ENCODE assay signal across 10 cellular contexts in genomic region chr10:62050627-62050924, GRCh38.
DNase-seq lines count a peak whose midpoint lies in the region; ATAC-seq and TF ChIP-seq lines count a peak whose summit lies in the region.
"Had no signal": no experiment of that assay in that cellular context is flagged by ENCODE, and none has a peak within 500 bp of the region (broad histone marks: within the 10 kb centered on the region; RNA-seq: fewer than 3 reads in every experiment).

No MANE protein-coding gene starts in this region.

- intact Hi-C loops in left ventricle myocardium inferior (cut with micrococcal nuclease) (no loop called here), Right ventricle myocardium inferior (cut with DNase I) (no loop called here), vagina (cut with DNase I) (no loop called here), head of caudate nucleus (cut with DNase I) (no loop called here)

- peak overlapping the region; percentile 68 for H3K4me3 ChIP-seq in left ventricle myocardium inferior
- peak overlapping the region; percentile 69 to 77 for H3K4me3 ChIP-seq in muscle layer of duodenum (ENCODE audit: low read depth in 1 of 2, low read length in 2 of 2)
- H3K4me3 ChIP-seq in vagina = peak overlapping the region; percentile 61 to 63

- H3K9me3 ChIP-seq in left ventricle myocardium inferior (replicated peaks) (no peaks in the 10 kb centered on the region), muscle layer of duodenum (ENCODE audit: control insufficient read depth in 1 of 2, low read length in 2 of 2) (no peaks in the 10 kb centered on the region), vagina (no peaks in the 10 kb centered on the region)

- no peak for TF ChIP-seq POLR2A in vagina (IDR thresholded peaks at IDR 0.05)

- H3K27me3 ChIP-seq in left ventricle myocardium inferior (ENCODE audit: low read depth) (no peaks in the 10 kb centered on the region), muscle layer of duodenum (ENCODE audit: low read depth, low read length) (no peaks in the 10 kb centered on the region), vagina (no peaks in the 10 kb centered on the region)

- H3K4me1 ChIP-seq in left ventricle myocardium inferior (peaks cover 95% of the 10 kb centered on the region), muscle layer of duodenum (ENCODE audit: control insufficient read depth in 1 of 2, insufficient read depth in 2 of 2, low read length in 2 of 2) (peaks cover 34 to 37% of the 10 kb centered on the region in 2 donors), vagina (peaks cover 77% of the 10 kb centered on the region)

- DNase-seq in left ventricle myocardium inferior = no peak
- DNase-seq in Right ventricle myocardium inferior (ENCODE audit: missing footprints) = no peak
- DNase-seq in caudate nucleus (lab: John Stamatoyannopoulos, UW) = no peak
- no peak for DNase-seq in vagina (ENCODE audit: extremely low spot score in 2 of 2)
- DNase-seq in head of caudate nucleus = no peak
- DNase-seq in activated CD4-positive, CD25-positive, alpha-beta regulatory T cell (lab: John Stamatoyannopoulos, UW) = no peak
- DNase-seq: DMS 273 treated with DMSO at 0.1 percent for 48 hours, NCI-H2029 had no signal

- no peak for TF ChIP-seq CTCF in left ventricle myocardium inferior (IDR thresholded peaks at IDR 0.05; ENCODE audit: borderline replicate concordance)
- no peak for TF ChIP-seq CTCF in vagina (IDR thresholded peaks at IDR 0.05)

- H3K36me3 ChIP-seq in left ventricle myocardium inferior = peaks cover 24% of the 10 kb centered on the region
- H3K36me3 ChIP-seq in muscle layer of duodenum (ENCODE audit: control insufficient read depth in 1 of 2, insufficient read depth in 2 of 2, low read length in 2 of 2) = peaks cover 15 to 56% of the 10 kb centered on the region in 2 donors
- peaks cover 0 to 24% of the 10 kb centered on the region in 2 donors for H3K36me3 ChIP-seq in vagina

- ATAC-seq in Right ventricle myocardium inferior (no peak), GM18873 (IDR thresholded peaks at IDR 0.05; ENCODE audit: low FRiP score, unreplicated experiment) (no peak)

- H3K27ac ChIP-seq in left ventricle myocardium inferior (replicated peaks) = peak overlapping the region; percentile 94
- peak overlapping the region; percentile 56 for H3K27ac ChIP-seq in caudate nucleus (ENCODE audit: low read depth, low read length)
- peak overlapping the region; percentile 96 for H3K27ac ChIP-seq in muscle layer of duodenum (ENCODE audit: low read length)
- peak overlapping the region; percentile 97 for H3K27ac ChIP-seq in vagina
